8 cellular contexts compared by ENCODE assay signal in the genomic region with DNA sequence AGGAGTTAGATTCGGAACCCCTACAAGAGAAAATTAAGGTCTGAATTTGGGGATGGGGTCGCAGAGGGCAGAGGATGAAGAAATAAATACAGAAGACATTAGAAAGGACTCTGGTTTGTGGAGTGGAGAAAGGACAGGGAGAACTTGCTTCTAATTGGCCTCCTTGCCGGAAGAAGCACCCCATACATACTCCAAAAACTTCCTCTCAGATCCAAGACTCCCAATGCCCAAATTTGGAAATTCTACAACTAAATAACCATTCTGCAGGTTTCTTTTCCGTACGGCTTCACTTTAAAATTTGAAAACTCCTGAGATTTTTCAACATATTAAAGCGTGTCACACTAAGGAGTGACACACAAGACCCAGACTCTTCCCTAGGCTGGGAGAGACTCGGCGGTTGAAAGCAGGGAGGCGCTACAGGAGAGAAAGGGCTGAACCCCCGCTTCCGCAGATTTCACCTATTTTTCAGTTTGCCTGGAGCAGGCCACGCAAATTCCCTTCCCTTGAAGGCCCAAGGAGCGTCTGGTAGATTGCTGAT. TPM values are rescaled to one million over a fixed set of nuclear protein-coding genes. Genes with fewer than 3 reads are reported as not detected.
DNase-seq lines count a peak whose midpoint lies in the region; ATAC-seq and TF ChIP-seq lines count a peak whose summit lies in the region.

No MANE protein-coding gene starts in this region.

- H3K36me3 ChIP-seq in lung (ENCODE audit: control insufficient read depth in 2 of 2, insufficient read depth in 2 of 2, low read length in 2 of 2) (peaks cover 6 to 19% of the 10 kb centered on the region in 2 donors), upper lobe of right lung (peaks cover 30% of the 10 kb centered on the region)

- H3K4me1 ChIP-seq in lung (ENCODE audit: control insufficient read depth in 2 of 2, insufficient read depth in 2 of 2, low read length in 2 of 2) (peaks cover 7 to 14% of the 10 kb centered on the region in 2 donors), upper lobe of right lung (peaks cover 30% of the 10 kb centered on the region)

- intact Hi-C loops in upper lobe of right lung (cut with DNase I) = no loop called here

- no peak for TF ChIP-seq CTCF in cardiac fibroblast (IDR thresholded peaks at IDR 0.05; ENCODE audit: low read depth, low read length)
- no peak for TF ChIP-seq CTCF in lung (IDR thresholded peaks at IDR 0.05; ENCODE audit: control extremely low read depth, extremely low read depth)
- no peak for TF ChIP-seq CTCF in upper lobe of right lung (IDR thresholded peaks at IDR 0.05)

- H3K4me3 ChIP-seq in cardiac fibroblast (replicated peaks in 1 of 2; ENCODE audit: low read depth in 2 of 2, low read length in 2 of 2) = peak overlapping the region; percentile 92 to 96
- H3K4me3 ChIP-seq in lung = peak overlapping the region; percentile 95
- H3K4me3 ChIP-seq in upper lobe of right lung = peak overlapping the region; percentile 80

- H3K27me3 ChIP-seq in lung (ENCODE audit: control insufficient read depth, insufficient read depth) (no peaks in the 10 kb centered on the region), upper lobe of right lung (no peaks in the 10 kb centered on the region)

- H3K9me3 ChIP-seq in lung (ENCODE audit: control insufficient read depth in 2 of 2, insufficient read depth in 1 of 2, low read length in 1 of 2) (no peaks in the 10 kb centered on the region), upper lobe of right lung (no peaks in the 10 kb centered on the region)

- ATAC-seq in lung (ENCODE audit: insufficient read depth, low FRiP score) (no peak), upper lobe of right lung (peak; percentile 12), GM19397 (IDR thresholded peaks at IDR 0.05; ENCODE audit: unreplicated experiment) (no peak)

- WGBS in lung, 2 donors = 7 to 8% methylated on average over 13 of the region's 13 CpGs

- DNase-seq in NCI-H510A treated with DMSO at 0.1 percent for 48 hours (lab: John Stamatoyannopoulos, UW) (peak; percentile 79), NCI-H510A (lab: John Stamatoyannopoulos, UW) (no peak), MV-4-11 (lab: John Stamatoyannopoulos, UW) (peak; percentile 24), cardiac fibroblast (ENCODE audit: low read depth in 2 of 2) (peak; percentile 33 to 43), lung (ENCODE audit: low spot score) (no peak), upper lobe of right lung (no peak), A172 (ENCODE audit: low spot score) (no peak)

- peak overlapping the region; percentile 93 to 98 for H3K27ac ChIP-seq in lung (ENCODE audit: low read depth in 1 of 2, low read length in 1 of 2)
- H3K27ac ChIP-seq in upper lobe of right lung = peak overlapping the region; percentile 96

RNA-seq across cellular contexts. Expression of a gene that starts 0.5 kb away (rescaled TPM):
- total RNA-seq in lung (10 to 100 TPM; 13.6 to 33.8 TPM), upper lobe of right lung (12.3 TPM)
- 10 to 100 TPM in 1 of 2 donors, 1 to 10 TPM in 1; 2.3 to 10.8 TPM for polyA plus RNA-seq in lung
- total RNA-seq in A172 (2014; rRNA removed; shearing (Covaris generic)) = 7.2 and 16.2 TPM in 2 replicates

RNA-seq across cellular contexts. Expression of a gene that starts 0.9 kb away (rescaled TPM):
- total RNA-seq in lung (1,000 to 10,000 TPM in 1 of 2 donors, 100 to 1,000 TPM in 1; 715 to 1,195 TPM), upper lobe of right lung (706 TPM)
- polyA plus RNA-seq in lung = 1,000 to 10,000 TPM; 1,600 to 1,640 TPM
- total RNA-seq in A172 (2014; rRNA removed; shearing (Covaris generic)) = 1,013 and 1,849 TPM in 2 replicates

RNA-seq across cellular contexts. Expression of a gene that starts 37.4 kb away (rescaled TPM):
- 10 to 100 TPM; 25.1 to 26.3 TPM for total RNA-seq in lung
- 10 to 100 TPM; 16.4 to 17.4 TPM for polyA plus RNA-seq in lung
- total RNA-seq in upper lobe of right lung = 19.6 TPM
- 48.9 and 63.9 TPM in 2 replicates for total RNA-seq in A172 (2014; rRNA removed; shearing (Covaris generic))

Comparison
In these comparisons a context has a peak if more than half of its experiments do, and no peak if none do; other contexts are left out.
1. DNase-seq: peak in NCI-H510A treated with DMSO at 0.1 percent for 48 hours (single experiment), MV-4-11 (single experiment) and cardiac fibroblast (2 of 2); none in NCI-H510A (single experiment), lung (single experiment), upper lobe of right lung (single experiment) and A172 (single experiment).
2. Peak in every context shown above with its lines, with median percentiles within 50 percentile points of each other: H3K4me3 ChIP-seq.